8 cellular contexts compared by ENCODE assay signal in the genomic region with DNA sequence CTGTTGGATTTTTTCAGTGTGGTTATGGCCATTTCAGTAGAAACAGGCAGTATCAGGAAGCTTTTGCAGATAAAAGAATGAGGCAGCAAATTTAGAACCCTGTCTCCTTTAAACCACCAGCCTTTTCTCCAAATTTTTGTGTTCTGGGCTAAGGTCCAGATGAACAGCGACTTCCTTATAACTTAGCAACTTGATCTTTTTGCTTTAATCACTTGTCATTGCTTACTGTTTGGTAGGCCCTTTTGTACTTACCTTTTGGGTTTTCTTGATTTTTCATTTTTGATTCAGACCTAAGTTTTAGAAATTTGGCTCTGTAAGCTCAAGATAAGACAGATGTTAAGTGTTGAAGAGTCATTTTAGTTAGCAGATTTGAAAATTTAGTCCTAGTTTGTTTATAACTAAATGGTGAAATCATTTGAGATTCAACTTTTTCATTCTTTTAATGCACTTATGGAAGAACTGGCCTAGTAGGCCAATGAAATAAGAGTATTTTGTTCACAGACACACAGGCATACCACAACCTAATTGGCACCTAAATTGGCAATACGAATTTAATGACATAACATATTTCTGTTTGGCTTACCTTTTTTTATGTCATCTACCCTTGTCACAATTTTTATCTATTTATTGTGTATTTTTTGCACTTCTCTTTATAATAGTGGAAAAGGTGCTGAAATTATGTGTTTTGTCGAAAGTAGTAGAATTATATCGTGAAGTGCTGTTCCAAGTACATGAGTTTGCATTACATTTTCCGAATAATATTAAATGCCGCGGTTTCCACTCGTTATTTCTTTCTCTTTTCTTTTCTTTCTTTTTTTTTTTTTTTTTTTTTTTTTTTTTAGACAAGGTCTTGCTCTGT. TPM values are rescaled to one million over a fixed set of nuclear protein-coding genes. Genes with fewer than 3 reads are reported as not detected.
DNase-seq lines count a peak whose midpoint lies in the region; ATAC-seq and TF ChIP-seq lines count a peak whose summit lies in the region.

No MANE protein-coding gene starts in this region.

- H3K4me3 ChIP-seq in AG04450 (ENCODE audit: low read depth, low read length) = peak overlapping the region; percentile 86
- H3K4me3 ChIP-seq in HFF-Myc (replicated peaks; ENCODE audit: low read depth, low read length) = peak overlapping the region; percentile 89
- peak overlapping the region; percentile 72 for H3K4me3 ChIP-seq in lower lobe of right lung

- TF ChIP-seq CTCF in AG04450 (IDR thresholded peaks at IDR 0.05; ENCODE audit: low read depth, low read length) (no peak), HFF-Myc (IDR thresholded peaks at IDR 0.05; ENCODE audit: low read depth, low read length, missing control alignments) (no peak), lower lobe of right lung (IDR thresholded peaks at IDR 0.05) (no peak)

- CTCF ChIA-PET in AG04450 (lab: Charles Lee) = interaction anchor here (1.0 to 2.3 kb wide), 4 partner anchors 7 to 55 kb away, joined by 3 to 10 read pairs (median 6); no protein-coding TSS in a partner anchor

- H3K4me1 Mint-ChIP-seq in activated naive CD8-positive, alpha-beta T cell treated with anti-CD3 and anti-CD28 coated beads, Interleukin-2, amount 50 U/mL, for 24 hours = peaks cover 50% of the 10 kb centered on the region
- H3K4me1 Mint-ChIP-seq in stimulated activated memory B cell treated with anti-CD40 and anti-IgM and Interleukin-4, amounts not matched to agents 10 μg/mL and 1 μg/mL and 100 μg/mL, for 72 hours = peaks cover 26% of the 10 kb centered on the region

- peaks cover 14% of the 10 kb centered on the region for H3K4me1 ChIP-seq in lower lobe of right lung

- H3K4me3 Mint-ChIP-seq in activated naive CD8-positive, alpha-beta T cell treated with anti-CD3 and anti-CD28 coated beads, Interleukin-2, amount 50 U/mL, for 24 hours = peak overlapping the region; percentile 94
- H3K4me3 Mint-ChIP-seq in stimulated activated memory B cell treated with anti-CD40 and anti-IgM and Interleukin-4, amounts not matched to agents 10 μg/mL and 1 μg/mL and 100 μg/mL, for 72 hours = no peak overlapping the region

- DNase-seq in AG04450 (ENCODE audit: low read depth, low spot score) (no peak), HFF-Myc (ENCODE audit: extremely low read depth, low read depth) (no peak), lower lobe of right lung (no peak), ecto neural progenitor cell (ENCODE audit: low spot score) (no peak)
- DNase-seq in activated naive CD8-positive, alpha-beta T cell treated with anti-CD3 and anti-CD28 coated beads, Interleukin-2, amount 50 U/mL, for 24 hours = no peak

- no peaks in the 10 kb centered on the region for H3K36me3 ChIP-seq in lower lobe of right lung

- POLR2A ChIA-PET in AG04450 (lab: Yijun Ruan, JAX) = interaction anchor here (2.0 to 3.4 kb wide), 2 partner anchors 13 to 15 kb away, joined by 10 to 38 read pairs; a partner anchor contains a TSS

- no peaks in the 10 kb centered on the region for H3K27me3 Mint-ChIP-seq in activated naive CD8-positive, alpha-beta T cell treated with anti-CD3 and anti-CD28 coated beads, Interleukin-2, amount 50 U/mL, for 24 hours
- no peaks in the 10 kb centered on the region for H3K27me3 Mint-ChIP-seq in stimulated activated memory B cell treated with anti-CD40 and anti-IgM and Interleukin-4, amounts not matched to agents 10 μg/mL and 1 μg/mL and 100 μg/mL, for 72 hours

- H3K27ac Mint-ChIP-seq in activated naive CD8-positive, alpha-beta T cell treated with anti-CD3 and anti-CD28 coated beads, Interleukin-2, amount 50 U/mL, for 24 hours = no peak overlapping the region
- no peak overlapping the region for H3K27ac Mint-ChIP-seq in stimulated activated memory B cell treated with anti-CD40 and anti-IgM and Interleukin-4, amounts not matched to agents 10 μg/mL and 1 μg/mL and 100 μg/mL, for 72 hours

- no peaks in the 10 kb centered on the region; the same call in 1 of the 2 replicates for H3K9me3 ChIP-seq in AG04450 (ENCODE audit: control insufficient read depth, insufficient read depth, low read length)
- no peaks in the 10 kb centered on the region for H3K9me3 ChIP-seq in lower lobe of right lung

- H3K9me3 Mint-ChIP-seq in activated naive CD8-positive, alpha-beta T cell treated with anti-CD3 and anti-CD28 coated beads, Interleukin-2, amount 50 U/mL, for 24 hours = no peaks in the 10 kb centered on the region
- H3K9me3 Mint-ChIP-seq in stimulated activated memory B cell treated with anti-CD40 and anti-IgM and Interleukin-4, amounts not matched to agents 10 μg/mL and 1 μg/mL and 100 μg/mL, for 72 hours = no peaks in the 10 kb centered on the region

- H3K27me3 ChIP-seq in AG04450 (ENCODE audit: control insufficient read depth, insufficient read depth, low read length) (no peaks in the 10 kb centered on the region), lower lobe of right lung (ENCODE audit: low read depth) (no peaks in the 10 kb centered on the region)

- H3K36me3 Mint-ChIP-seq in activated naive CD8-positive, alpha-beta T cell treated with anti-CD3 and anti-CD28 coated beads, Interleukin-2, amount 50 U/mL, for 24 hours (ENCODE audit: low read depth) = peaks cover 2% of the 10 kb centered on the region
- no peaks in the 10 kb centered on the region for H3K36me3 Mint-ChIP-seq in stimulated activated memory B cell treated with anti-CD40 and anti-IgM and Interleukin-4, amounts not matched to agents 10 μg/mL and 1 μg/mL and 100 μg/mL, for 72 hours

- no peak for ATAC-seq in activated naive CD8-positive, alpha-beta T cell treated with anti-CD3 and anti-CD28 coated beads, Interleukin-2, amount 50 U/mL, for 24 hours
- ATAC-seq in lower lobe of right lung (no peak), GM18517 (IDR thresholded peaks at IDR 0.05; ENCODE audit: unreplicated experiment) (no peak), HG02885 (IDR thresholded peaks at IDR 0.05; ENCODE audit: poor library complexity, unreplicated experiment) (no peak)
- ATAC-seq in stimulated activated memory B cell treated with anti-CD40 and anti-IgM and Interleukin-4, amounts not matched to agents 10 μg/mL and 1 μg/mL and 100 μg/mL, for 72 hours = no peak

- intact Hi-C loops in lower lobe of right lung (cut with DNase I) = no loop called here

- H3K27ac ChIP-seq in AG04450 (ENCODE audit: low read depth, low read length) (no peak overlapping the region), lower lobe of right lung (peak overlapping the region; percentile 44)

RNA-seq across cellular contexts. Expression of a gene that starts 2.1 kb away (rescaled TPM):
- polyA plus RNA-seq in AG04450 (2011; rRNA removed) = 161 and 213 TPM in 2 replicates
- 109 and 147 TPM in 2 replicates for polyA minus RNA-seq in AG04450 (2011; rRNA and poly(A)+ RNA removed)
- 140 TPM for total RNA-seq in lower lobe of right lung

RNA-seq across cellular contexts. Expression of a gene that starts 12.2 kb away (rescaled TPM):
- 41.1 and 52.3 TPM in 2 replicates for polyA plus RNA-seq in AG04450 (2011; rRNA removed)
- polyA minus RNA-seq in AG04450 (2011; rRNA and poly(A)+ RNA removed) = 53.8 and 75.2 TPM in 2 replicates
- total RNA-seq in lower lobe of right lung = 72.8 TPM
